ENCODE assay signal across 8 cellular contexts in the genomic region with DNA sequence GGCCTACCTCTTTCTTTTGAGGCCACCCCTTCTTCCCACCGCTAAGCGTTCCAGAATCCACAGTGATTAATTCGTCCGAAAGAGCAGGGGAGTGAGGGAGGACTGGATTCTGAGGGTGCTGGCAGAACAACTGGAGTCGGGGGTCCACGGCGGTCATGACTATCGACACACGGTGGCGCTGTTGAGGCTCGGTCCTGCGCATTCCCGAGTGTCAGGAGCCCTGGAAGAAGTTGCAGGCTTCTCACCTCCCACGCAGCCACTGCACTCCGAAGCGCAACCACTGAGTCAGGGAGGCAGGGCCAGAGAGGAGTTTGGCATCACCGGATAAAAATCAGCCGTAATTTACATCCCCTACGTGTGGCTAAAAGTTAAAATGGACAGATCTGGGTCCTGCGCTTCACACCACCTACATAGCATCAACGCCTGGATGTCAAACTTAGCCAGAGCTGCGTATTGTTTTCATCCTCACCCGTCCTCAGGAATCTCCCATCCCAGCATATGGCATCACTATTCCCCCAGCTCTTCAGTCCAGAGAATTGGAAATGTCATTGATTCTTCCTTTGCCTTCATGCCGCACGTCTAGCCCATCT.
DNase-seq lines count a peak whose midpoint lies in the region; ATAC-seq and TF ChIP-seq lines count a peak whose summit lies in the region.

No MANE protein-coding gene starts in this region.

- DNase-seq in NCI-H2029 (lab: John Stamatoyannopoulos, UW) (peak; percentile 35), left kidney (ENCODE audit: low read depth, low spot score) (peak; percentile 90)
- peak; percentile 75 to 82 for DNase-seq in activated CD4-positive, alpha-beta T cell treated with anti-CD3 and anti-CD28 coated beads for 4 hours
- DNase-seq in central memory CD8-positive, alpha-beta T cell (ENCODE audit: low spot score in 2 of 2), result peak; percentile 42 to 73
- DNase-seq in stimulated activated CD4-positive, alpha-beta T cell treated with anti-CD3 and anti-CD28 coated beads, Interleukin-4, amount 100 ng/mL, for 1 hour, result peak; percentile 83

- no peaks in the 10 kb centered on the region for H3K36me3 Mint-ChIP-seq in central memory CD8-positive, alpha-beta T cell (ENCODE audit: insufficient read depth)

- H3K27me3 Mint-ChIP-seq in central memory CD8-positive, alpha-beta T cell, result peaks cover 28% of the 10 kb centered on the region

- no peak overlapping the region for H3K27ac Mint-ChIP-seq in central memory CD8-positive, alpha-beta T cell (ENCODE audit: low read depth)

- no peaks in the 10 kb centered on the region for H3K9me3 Mint-ChIP-seq in central memory CD8-positive, alpha-beta T cell

- ATAC-seq in central memory CD8-positive, alpha-beta T cell (replicated peaks; ENCODE audit: extremely low read depth, poor library complexity, severe bottlenecking), result peak; percentile 43
- no peak for ATAC-seq in GM19397 (IDR thresholded peaks at IDR 0.05; ENCODE audit: unreplicated experiment)
- no peak for ATAC-seq in GM18858 (IDR thresholded peaks at IDR 0.05; ENCODE audit: unreplicated experiment)

- peaks cover 8% of the 10 kb centered on the region for H3K4me1 Mint-ChIP-seq in central memory CD8-positive, alpha-beta T cell

- peak; percentile 87 for TF ChIP-seq CTCF in GM12872 (IDR thresholded peaks at IDR 0.05; ENCODE audit: insufficient read depth, low read depth, low read length)

- H3K4me3 Mint-ChIP-seq in central memory CD8-positive, alpha-beta T cell, result no peak overlapping the region

Comparison
In these comparisons a context has a peak if more than half of its experiments do, and no peak if none do; other contexts are left out.
1. DNase-seq: peak in every context shown above with its lines; median percentile 90 in left kidney; 83 in stimulated activated CD4-positive, alpha-beta T cell treated with anti-CD3 and anti-CD28 coated beads, Interleukin-4, amount 100 ng/mL, for 1 hour; 78 in activated CD4-positive, alpha-beta T cell treated with anti-CD3 and anti-CD28 coated beads for 4 hours; 58 in central memory CD8-positive, alpha-beta T cell; 35 in NCI-H2029.